ENCODE assay signal across 1 cellular context in genomic region chr3:184785856-184786255, GRCh38.
TF ChIP-seq lines count a peak whose summit lies in the region.

No MANE protein-coding gene starts in this region.

TF ChIP-seq in K562, 482 proteins besides CTCF, POLR2A, EP300 and RAD21 (continued from another document):
- no peak for TF ChIP-seq HDAC3 (IDR thresholded peaks at IDR 0.05; ENCODE audit: borderline replicate concordance, partially characterized antibody)
- TF ChIP-seq CBFA2T3 (IDR thresholded peaks at IDR 0.05), result no peak
- TF ChIP-seq ZNF764 (CRISPR knock-in tag; IDR thresholded peaks at IDR 0.05; ENCODE audit: low read depth), result no peak
- TF ChIP-seq TRIM25 (IDR thresholded peaks at IDR 0.05; ENCODE audit: borderline replicate concordance), result no peak
- peak; percentile 57 to 58 for TF ChIP-seq NRF1 (conservative IDR thresholded peaks at IDR 0.05 in 1 of 2, IDR thresholded peaks at IDR 0.05 in 1 of 2)
